Comparison of ENCODE assay signal across 8 cellular contexts in the genomic region with DNA sequence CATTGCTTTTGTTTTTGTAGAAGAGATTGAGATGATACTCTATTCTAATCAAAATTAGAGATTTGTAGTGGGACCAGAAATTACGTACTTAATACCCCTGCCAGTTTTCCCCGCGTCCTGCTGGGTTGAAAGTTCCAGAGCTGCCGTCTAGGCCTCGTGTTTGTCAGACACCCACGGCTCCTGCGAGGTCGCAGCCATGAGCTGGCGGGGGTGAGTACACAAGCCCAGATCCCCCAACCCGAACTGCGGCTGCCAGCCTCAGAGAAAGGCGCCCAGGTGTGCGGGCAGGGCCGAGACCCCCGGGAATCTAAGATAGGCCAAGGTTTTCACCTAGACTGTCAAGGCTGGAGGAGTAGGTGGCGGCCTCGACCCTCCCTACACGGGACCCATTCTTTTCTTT.
"Had no signal": no experiment of that assay in that cellular context is flagged by ENCODE, and none has a peak within 500 bp of the region (broad histone marks: within the 10 kb centered on the region; RNA-seq: fewer than 3 reads in every experiment).

No MANE protein-coding gene starts in this region.

- H3K9ac ChIP-seq: GM23248 had no signal

- H3K27me3 Mint-ChIP-seq: IgD-negative memory B cell had no signal

- H3K27ac ChIP-seq: GM23248, HL-60 had no signal

- H3K27ac Mint-ChIP-seq: HFFc6, IgD-negative memory B cell had no signal

- H3K9me3 Mint-ChIP-seq: H9, HFFc6 had no signal

- H3K4me3 ChIP-seq: GM23248 had no signal

- DNase-seq: GM23248, GOT3, H9, HCEC 1CT, HFFc6, KBM-7 had no signal

- H2AFZ ChIP-seq: GM23248 had no signal

- H3K4me3 Mint-ChIP-seq: H9, HFFc6 had no signal
